In genomic region chrX:45063319-45064095, GRCh38 we compare ENCODE assay signal across 22 cellular contexts.
A peak's percentile ranks its signal among the peaks of the same experiment; 100 is the strongest.
DNase-seq lines count a peak whose midpoint lies in the region; ATAC-seq and TF ChIP-seq lines count a peak whose summit lies in the region.
"Had no signal": no experiment of that assay in that cellular context is flagged by ENCODE, and none has a peak within 500 bp of the region (broad histone marks: within the 10 kb centered on the region; RNA-seq: fewer than 3 reads in every experiment).

No MANE protein-coding gene starts in this region.

- no peaks in the 10 kb centered on the region for H3K27me3 ChIP-seq in prostate gland (replicated peaks; ENCODE audit: insufficient read depth)
- H3K27me3 ChIP-seq: dorsolateral prefrontal cortex, esophagus squamous epithelium had no signal

- POLR2A ChIA-PET in activated CD4-positive, alpha-beta T cell treated with anti-CD3 and anti-CD28 coated beads, Interleukin-2, amount 10 ng/mL, durations not matched to agents 7 days and 5 days (lab: Charles Lee), result no interaction called here
- POLR2A ChIA-PET in WTC11 (lab: Charles Lee), result no interaction called here

- H3K36me3 ChIP-seq in prostate gland, result no peaks in the 10 kb centered on the region

- TF ChIP-seq POLR2A in prostate gland (IDR thresholded peaks at IDR 0.05), result no peak

- peaks cover 7% of the 10 kb centered on the region for H3K4me1 Mint-ChIP-seq in activated CD4-positive, alpha-beta T cell treated with anti-CD3 and anti-CD28 coated beads, Interleukin-2, amount 10 ng/mL, durations not matched to agents 7 days and 5 days
- 0 out of 2 replicates have a peak, but pooled peaks cover 4% of the 10 kb centered on the region for H3K4me1 Mint-ChIP-seq in WTC11

- ATAC-seq in WTC11 (no peak), esophagus mucosa (peak; percentile 67), HG02981 (IDR thresholded peaks at IDR 0.05; ENCODE audit: unreplicated experiment) (no peak)
- ATAC-seq: natural killer cell treated with Interleukin-12 subunit alpha and Interleukin-12 subunit beta and Interleukin-15 and Interleukin-18, amount 100 ng/mL, for 72 hours had no signal

- H3K27ac ChIP-seq in prostate gland, result no peak overlapping the region
- H3K27ac ChIP-seq: 22Rv1, esophagus squamous epithelium, SK-N-MC had no signal

- H3K36me3 Mint-ChIP-seq in activated CD4-positive, alpha-beta T cell treated with anti-CD3 and anti-CD28 coated beads, Interleukin-2, amount 10 ng/mL, durations not matched to agents 7 days and 5 days (ENCODE audit: low read depth), result peaks cover 41% of the 10 kb centered on the region
- peaks cover 46% of the 10 kb centered on the region for H3K36me3 Mint-ChIP-seq in WTC11

- TF ChIP-seq CTCF in WTC11 (IDR thresholded peaks at IDR 0.05), result no peak
- no peak for TF ChIP-seq CTCF in prostate gland (IDR thresholded peaks at IDR 0.05)

- no peak for DNase-seq in activated CD4-positive, alpha-beta T cell treated with anti-CD3 and anti-CD28 coated beads, Interleukin-2, amount 10 ng/mL, durations not matched to agents 7 days and 5 days
- no peak for DNase-seq in activated CD4-positive, alpha-beta T cell treated with anti-CD3 and anti-CD28 coated beads for 48 hours
- no peak for DNase-seq in WTC11 (ENCODE audit: low spot score)
- DNase-seq in prostate gland (ENCODE audit: low spot score), result peak; percentile 17
- DNase-seq in SKM-1 treated with dmso at 0.1 percent for 144 hours (lab: John Stamatoyannopoulos, UW; ENCODE audit: unreplicated experiment), result no peak
- no peak for DNase-seq in NCI-H524 (lab: John Stamatoyannopoulos, UW)
- DNase-seq: aorta; DMS153; esophagus squamous epithelium; mesenchymal stem cell; NCI-H1436; NCI-H2171 treated with DMSO at 0.1 percent for 48 hours; NCI-H748 treated with DMSO at 0.1 percent for 48 hours; OCI-M1; small intestine; stimulated activated CD4-positive, alpha-beta T cell treated with anti-CD3 and anti-CD28 coated beads, Interleukin-4, amount 100 ng/mL, for 4 hours had no signal

- no peak overlapping the region for H3K4me3 ChIP-seq in prostate gland
- H3K4me3 ChIP-seq: dorsolateral prefrontal cortex, esophagus squamous epithelium, SK-N-MC had no signal

- intact Hi-C loops in prostate gland (cut with DNase I), result loop anchor here (10.0 kb wide), 1 partner anchor 189 kb away; the partner anchor contains the start of gene KDM6A

- 48% methylated on average over 11 of the region's 11 CpGs for WGBS in prostate gland

- peak overlapping the region; percentile 13 for H3K27ac Mint-ChIP-seq in activated CD4-positive, alpha-beta T cell treated with anti-CD3 and anti-CD28 coated beads, Interleukin-2, amount 10 ng/mL, durations not matched to agents 7 days and 5 days
- H3K27ac Mint-ChIP-seq in WTC11, result peak overlapping the region; percentile 86; the same call in 1 of the 2 replicates
- H3K27ac Mint-ChIP-seq: natural killer cell treated with Interleukin-12 subunit alpha and Interleukin-12 subunit beta and Interleukin-15 and Interleukin-18, amount 100 ng/mL, for 72 hours had no signal

- H3K27me3 Mint-ChIP-seq in activated CD4-positive, alpha-beta T cell treated with anti-CD3 and anti-CD28 coated beads, Interleukin-2, amount 10 ng/mL, durations not matched to agents 7 days and 5 days, result no peaks in the 10 kb centered on the region
- no peaks in the 10 kb centered on the region for H3K27me3 Mint-ChIP-seq in WTC11 (ENCODE audit: low read depth)
- H3K27me3 Mint-ChIP-seq: natural killer cell treated with Interleukin-12 subunit alpha and Interleukin-12 subunit beta and Interleukin-15 and Interleukin-18, amount 100 ng/mL, for 72 hours had no signal

- CTCF ChIA-PET in activated CD4-positive, alpha-beta T cell treated with anti-CD3 and anti-CD28 coated beads, Interleukin-2, amount 10 ng/mL, durations not matched to agents 7 days and 5 days (lab: Charles Lee), result interaction anchor here (0.5 kb wide), 1 partner anchor 508 kb away, joined by 3 read pairs; no protein-coding TSS in a partner anchor
- CTCF ChIA-PET in WTC11 (lab: Charles Lee), result no interaction called here

- H3K4me1 ChIP-seq in prostate gland (replicated peaks), result no peaks in the 10 kb centered on the region
- H3K4me1 ChIP-seq: esophagus squamous epithelium had no signal

- H3K9me3 Mint-ChIP-seq in activated CD4-positive, alpha-beta T cell treated with anti-CD3 and anti-CD28 coated beads, Interleukin-2, amount 10 ng/mL, durations not matched to agents 7 days and 5 days, result peaks cover 3% of the 10 kb centered on the region
- H3K9me3 Mint-ChIP-seq in WTC11, result no peaks in the 10 kb centered on the region
- H3K9me3 Mint-ChIP-seq: natural killer cell treated with Interleukin-12 subunit alpha and Interleukin-12 subunit beta and Interleukin-15 and Interleukin-18, amount 100 ng/mL, for 72 hours had no signal

- no peak overlapping the region for H3K4me3 Mint-ChIP-seq in activated CD4-positive, alpha-beta T cell treated with anti-CD3 and anti-CD28 coated beads, Interleukin-2, amount 10 ng/mL, durations not matched to agents 7 days and 5 days
- no peak overlapping the region for H3K4me3 Mint-ChIP-seq in WTC11
- H3K4me3 Mint-ChIP-seq: natural killer cell treated with Interleukin-12 subunit alpha and Interleukin-12 subunit beta and Interleukin-15 and Interleukin-18, amount 100 ng/mL, for 72 hours had no signal

- no peaks in the 10 kb centered on the region for H3K9me3 ChIP-seq in prostate gland
- H3K9me3 ChIP-seq: esophagus squamous epithelium had no signal

TF ChIP-seq in WTC11, 78 proteins besides CTCF, POLR2A, EP300 and RAD21 (continues in another document):
- no peak for TF ChIP-seq ZNF317 (CRISPR knock-in tag; IDR thresholded peaks at IDR 0.05; ENCODE audit: borderline replicate concordance, low read depth)
- TF ChIP-seq SMAD4 (CRISPR knock-in tag; IDR thresholded peaks at IDR 0.05), result no peak
- TF ChIP-seq, protein P1, sequence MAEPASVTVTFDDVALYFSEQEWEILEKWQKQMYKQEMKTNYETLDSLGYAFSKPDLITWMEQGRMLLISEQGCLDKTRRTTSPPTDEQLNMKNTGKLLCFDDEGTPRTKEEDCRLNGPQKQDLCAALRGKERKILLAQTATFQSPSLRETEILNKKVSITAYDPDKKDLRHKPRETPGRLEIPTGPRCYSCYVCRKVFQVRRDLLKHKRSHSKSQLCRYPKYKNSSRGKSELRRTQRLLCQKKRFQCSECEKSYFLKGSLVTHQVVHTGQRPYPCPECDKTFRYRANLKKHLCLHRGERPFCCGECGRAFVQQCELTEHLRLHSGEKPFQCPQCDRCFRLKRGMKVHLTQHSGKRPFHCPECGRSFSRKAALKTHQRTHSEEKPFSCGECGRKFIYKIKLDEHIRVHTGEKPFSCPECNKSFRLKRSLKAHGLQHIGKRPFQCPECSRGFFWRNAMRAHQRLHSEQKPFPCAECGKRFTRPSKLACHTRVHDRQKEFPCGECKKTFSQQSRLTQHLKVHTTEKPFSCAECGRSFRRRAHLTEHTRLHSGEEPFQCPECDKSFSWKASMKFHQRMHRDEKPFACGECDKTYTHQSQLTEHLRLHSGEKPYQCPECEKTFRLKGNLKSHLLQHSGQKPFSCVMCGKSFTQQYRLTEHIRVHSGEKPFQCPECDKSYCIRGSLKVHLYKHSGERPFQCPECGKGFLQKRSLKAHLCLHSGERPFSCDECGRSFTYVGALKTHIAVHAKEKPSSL (CRISPR knock-in tag; conservative IDR thresholded peaks at IDR 0.05), result no peak
- no peak for TF ChIP-seq ZNF532 (CRISPR knock-in tag; IDR thresholded peaks at IDR 0.05; ENCODE audit: borderline replicate concordance)
- TF ChIP-seq ZNF121 (CRISPR knock-in tag; IDR thresholded peaks at IDR 0.05), result no peak
- TF ChIP-seq, protein P2, sequence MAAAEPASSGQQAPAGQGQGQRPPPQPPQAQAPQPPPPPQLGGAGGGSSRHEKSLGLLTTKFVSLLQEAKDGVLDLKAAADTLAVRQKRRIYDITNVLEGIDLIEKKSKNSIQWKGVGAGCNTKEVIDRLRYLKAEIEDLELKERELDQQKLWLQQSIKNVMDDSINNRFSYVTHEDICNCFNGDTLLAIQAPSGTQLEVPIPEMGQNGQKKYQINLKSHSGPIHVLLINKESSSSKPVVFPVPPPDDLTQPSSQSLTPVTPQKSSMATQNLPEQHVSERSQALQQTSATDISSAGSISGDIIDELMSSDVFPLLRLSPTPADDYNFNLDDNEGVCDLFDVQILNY (CRISPR knock-in tag; IDR thresholded peaks at IDR 0.05), result no peak
- no peak for TF ChIP-seq NFYB (CRISPR knock-in tag; conservative IDR thresholded peaks at IDR 0.05; ENCODE audit: low read depth)
- TF ChIP-seq, protein P3, sequence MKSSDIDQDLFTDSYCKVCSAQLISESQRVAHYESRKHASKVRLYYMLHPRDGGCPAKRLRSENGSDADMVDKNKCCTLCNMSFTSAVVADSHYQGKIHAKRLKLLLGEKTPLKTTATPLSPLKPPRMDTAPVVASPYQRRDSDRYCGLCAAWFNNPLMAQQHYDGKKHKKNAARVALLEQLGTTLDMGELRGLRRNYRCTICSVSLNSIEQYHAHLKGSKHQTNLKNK (CRISPR knock-in tag; IDR thresholded peaks at IDR 0.05), result no peak
